8 cellular contexts compared by ENCODE assay signal in genomic region chr16:2905241-2905987, GRCh38. TPM values are rescaled to one million over a fixed set of nuclear protein-coding genes. Genes with fewer than 3 reads are reported as not detected.
DNase-seq lines count a peak whose midpoint lies in the region; ATAC-seq and TF ChIP-seq lines count a peak whose summit lies in the region.

No MANE protein-coding gene starts in this region.

- peak overlapping the region; percentile 91 for H3K4me3 Mint-ChIP-seq in activated T-helper 1 cell treated with anti-CD3 and anti-CD28 coated beads, Interleukin-12 subunit alpha, Interleukin-12 subunit beta, Interleukin-2, Interleukin-4 antibody, amounts not matched to agents 30 ng/mL and 10 ng/mL and 1 ng/mL, durations not matched to agents 14 hours and 24 hours and 36 hours
- peak overlapping the region; percentile 87 to 98 (median 92) for H3K4me3 Mint-ChIP-seq in naive B cell
- H3K4me3 Mint-ChIP-seq in stimulated activated memory B cell treated with anti-CD40 and anti-IgM and Interleukin-4, amounts not matched to agents 10 μg/mL and 1 μg/mL and 100 μg/mL, for 72 hours, result peak overlapping the region; percentile 90

- H3K9me3 Mint-ChIP-seq in activated T-helper 1 cell treated with anti-CD3 and anti-CD28 coated beads, Interleukin-12 subunit alpha, Interleukin-12 subunit beta, Interleukin-2, Interleukin-4 antibody, amounts not matched to agents 30 ng/mL and 10 ng/mL and 1 ng/mL, durations not matched to agents 14 hours and 24 hours and 36 hours, result no peaks in the 10 kb centered on the region
- H3K9me3 Mint-ChIP-seq in naive B cell, result no peaks in the 10 kb centered on the region
- no peaks in the 10 kb centered on the region for H3K9me3 Mint-ChIP-seq in stimulated activated memory B cell treated with anti-CD40 and anti-IgM and Interleukin-4, amounts not matched to agents 10 μg/mL and 1 μg/mL and 100 μg/mL, for 72 hours

- H3K9me3 ChIP-seq in Peyer's patch, result no peaks in the 10 kb centered on the region
- H3K9me3 ChIP-seq in fibroblast of lung (ENCODE audit: control insufficient read depth, insufficient read depth, low read depth, low read length), result no peaks in the 10 kb centered on the region

- intact Hi-C loops in activated T-helper 1 cell treated with anti-CD3 and anti-CD28 coated beads, Interleukin-12 subunit alpha, Interleukin-12 subunit beta, Interleukin-2, Interleukin-4 antibody, amounts not matched to agents 30 ng/mL and 10 ng/mL and 1 ng/mL, durations not matched to agents 14 hours and 24 hours and 36 hours (cut with micrococcal nuclease), result loop anchor here (1.0 to 10.0 kb wide), 9 partner anchors 22 to 391 kb away; partner anchors contain the start of genes ATP6V0C, ELOB, FLYWCH2 and HCFC1R1

- TF ChIP-seq POLR2A in Peyer's patch (IDR thresholded peaks at IDR 0.05), result peak; percentile 97

- ATAC-seq in GM21619 (IDR thresholded peaks at IDR 0.05; ENCODE audit: unreplicated experiment), result peak; percentile 71
- ATAC-seq in naive B cell (ENCODE audit: low read depth in 2 of 2), result peak; percentile 76
- peak; percentile 90 for ATAC-seq in stimulated activated memory B cell treated with anti-CD40 and anti-IgM and Interleukin-4, amounts not matched to agents 10 μg/mL and 1 μg/mL and 100 μg/mL, for 72 hours

- H3K4me1 ChIP-seq in Peyer's patch, result peaks cover 0 to 15% (median 6%) of the 10 kb centered on the region in 4 donors
- peaks cover 6% of the 10 kb centered on the region for H3K4me1 ChIP-seq in fibroblast of lung (ENCODE audit: control insufficient read depth, extremely low read depth, insufficient read depth, low read length)

- no peaks in the 10 kb centered on the region for H3K36me3 Mint-ChIP-seq in activated T-helper 1 cell treated with anti-CD3 and anti-CD28 coated beads, Interleukin-12 subunit alpha, Interleukin-12 subunit beta, Interleukin-2, Interleukin-4 antibody, amounts not matched to agents 30 ng/mL and 10 ng/mL and 1 ng/mL, durations not matched to agents 14 hours and 24 hours and 36 hours (ENCODE audit: low read depth)
- no peaks in the 10 kb centered on the region for H3K36me3 Mint-ChIP-seq in naive B cell
- H3K36me3 Mint-ChIP-seq in stimulated activated memory B cell treated with anti-CD40 and anti-IgM and Interleukin-4, amounts not matched to agents 10 μg/mL and 1 μg/mL and 100 μg/mL, for 72 hours, result no peaks in the 10 kb centered on the region

- H3K36me3 ChIP-seq in Peyer's patch, result no peaks in the 10 kb centered on the region
- no peaks in the 10 kb centered on the region for H3K36me3 ChIP-seq in fibroblast of lung (ENCODE audit: control insufficient read depth, insufficient read depth, low read length)

- H3K27me3 ChIP-seq in Peyer's patch (no peaks in the 10 kb centered on the region), fibroblast of lung (ENCODE audit: control insufficient read depth, insufficient read depth, low read length) (no peaks in the 10 kb centered on the region)

- H3K9ac ChIP-seq in fibroblast of lung (ENCODE audit: insufficient read depth, low read length), result peak overlapping the region; percentile 71

- DNase-seq in DMS153 treated with DMSO at 0.1 percent for 48 hours (lab: John Stamatoyannopoulos, UW; ENCODE audit: unreplicated experiment), result peak; percentile 98
- peak; percentile 96 for DNase-seq in KBM-7
- peak; percentile 97 to 100 (median 99) for DNase-seq in Peyer's patch
- peak; percentile 95 for DNase-seq in activated T-helper 1 cell treated with anti-CD3 and anti-CD28 coated beads, Interleukin-12 subunit alpha, Interleukin-12 subunit beta, Interleukin-2, Interleukin-4 antibody, amounts not matched to agents 30 ng/mL and 10 ng/mL and 1 ng/mL, durations not matched to agents 14 hours and 24 hours and 36 hours (ENCODE audit: low spot score)
- DNase-seq in fibroblast of lung (ENCODE audit: low read depth in 2 of 2), result peak; percentile 99 to 100
- DNase-seq in naive B cell, result peak; percentile 86

- H2AFZ ChIP-seq in fibroblast of lung (ENCODE audit: low read length), result no peak overlapping the region

- peak overlapping the region; percentile 44 for H3K27ac Mint-ChIP-seq in activated T-helper 1 cell treated with anti-CD3 and anti-CD28 coated beads, Interleukin-12 subunit alpha, Interleukin-12 subunit beta, Interleukin-2, Interleukin-4 antibody, amounts not matched to agents 30 ng/mL and 10 ng/mL and 1 ng/mL, durations not matched to agents 14 hours and 24 hours and 36 hours
- H3K27ac Mint-ChIP-seq in naive B cell, result peak overlapping the region in 5 of 6 donors; percentile 83 to 94 (median 89)
- H3K27ac Mint-ChIP-seq in stimulated activated memory B cell treated with anti-CD40 and anti-IgM and Interleukin-4, amounts not matched to agents 10 μg/mL and 1 μg/mL and 100 μg/mL, for 72 hours, result peak overlapping the region; percentile 72

- TF ChIP-seq CTCF in Peyer's patch (IDR thresholded peaks at IDR 0.05) (peak in 2 of 6 experiments; percentile 17 to 18), fibroblast of lung (conservative IDR thresholded peaks at IDR 0.05 in 1 of 2, IDR thresholded peaks at IDR 0.05 in 1 of 2; ENCODE audit: low read depth in 1 of 2, low read length in 2 of 2) (no peak)

- no peaks in the 10 kb centered on the region for H4K20me1 ChIP-seq in fibroblast of lung (ENCODE audit: control insufficient read depth, extremely low read depth, insufficient read depth, low read length)

- H3K4me2 ChIP-seq in fibroblast of lung (ENCODE audit: extremely low read depth, insufficient read depth, low read length), result peak overlapping the region; percentile 96

- peak overlapping the region; percentile 83 to 96 (median 92) for H3K27ac ChIP-seq in Peyer's patch
- peak overlapping the region; percentile 79 for H3K27ac ChIP-seq in fibroblast of lung (ENCODE audit: insufficient read depth, low read length)

- H3K4me3 ChIP-seq in Peyer's patch (peak overlapping the region; percentile 55 to 94 (median 82)), fibroblast of lung (replicated peaks in 1 of 4; ENCODE audit: control extremely low read depth in 1 of 4, insufficient read depth in 1 of 4, low read depth in 3 of 4, low read length in 4 of 4) (peak overlapping the region; percentile 74 to 78 (median 76))

- H3K4me1 Mint-ChIP-seq in activated T-helper 1 cell treated with anti-CD3 and anti-CD28 coated beads, Interleukin-12 subunit alpha, Interleukin-12 subunit beta, Interleukin-2, Interleukin-4 antibody, amounts not matched to agents 30 ng/mL and 10 ng/mL and 1 ng/mL, durations not matched to agents 14 hours and 24 hours and 36 hours (ENCODE audit: low read depth), result peaks cover 17% of the 10 kb centered on the region
- H3K4me1 Mint-ChIP-seq in naive B cell, result peaks cover 24 to 29% (median 29%) of the 10 kb centered on the region in 3 donors
- peaks cover 34% of the 10 kb centered on the region for H3K4me1 Mint-ChIP-seq in stimulated activated memory B cell treated with anti-CD40 and anti-IgM and Interleukin-4, amounts not matched to agents 10 μg/mL and 1 μg/mL and 100 μg/mL, for 72 hours

- in situ Hi-C loops in KBM-7 (cut with MboI; ENCODE audit: low pct_unique_long_range_greater_than_20kb, low sequenced_read_pairs), result no loop called here

- no peaks in the 10 kb centered on the region for H3K79me2 ChIP-seq in fibroblast of lung (ENCODE audit: control insufficient read depth, insufficient read depth, low read length)

- H3K27me3 Mint-ChIP-seq in activated T-helper 1 cell treated with anti-CD3 and anti-CD28 coated beads, Interleukin-12 subunit alpha, Interleukin-12 subunit beta, Interleukin-2, Interleukin-4 antibody, amounts not matched to agents 30 ng/mL and 10 ng/mL and 1 ng/mL, durations not matched to agents 14 hours and 24 hours and 36 hours (ENCODE audit: insufficient read depth), result peaks cover 2% of the 10 kb centered on the region
- H3K27me3 Mint-ChIP-seq in naive B cell, result no peaks in the 10 kb centered on the region
- H3K27me3 Mint-ChIP-seq in stimulated activated memory B cell treated with anti-CD40 and anti-IgM and Interleukin-4, amounts not matched to agents 10 μg/mL and 1 μg/mL and 100 μg/mL, for 72 hours, result no peaks in the 10 kb centered on the region

RNA-seq across cellular contexts. Expression of gene FLYWCH1, which starts 6.3 kb away (rescaled TPM):
- total RNA-seq in Peyer's patch, result 10 to 100 TPM; 30.1 to 67.4 (median 46.8) TPM
- total RNA-seq in activated T-helper 1 cell treated with anti-CD3 and anti-CD28 coated beads, Interleukin-12 subunit alpha, Interleukin-12 subunit beta, Interleukin-2, Interleukin-4 antibody, amounts not matched to agents 30 ng/mL and 10 ng/mL and 1 ng/mL, durations not matched to agents 14 hours and 24 hours and 36 hours, result 61.1 and 65.7 TPM in 2 replicates
- 44.4 and 58.5 TPM in 2 replicates for total RNA-seq in fibroblast of lung
- 12.0 and 16.4 TPM in 2 replicates for polyA plus RNA-seq in fibroblast of lung
- polyA plus RNA-seq in fibroblast of lung (2012), result 18.7 and 24.0 TPM in 2 replicates
- 15.7 and 18.2 TPM in 2 replicates for polyA minus RNA-seq in fibroblast of lung (ENCODE audit: low replicate concordance)
- polyA plus RNA-seq in naive B cell (ENCODE audit: low read depth in 6 of 6), result 10 to 100 TPM in 3 of 6 donors, 1 to 10 TPM in 3; 6.3 to 13.4 (median 9.5) TPM

RNA-seq across cellular contexts. Expression of gene FLYWCH2, which starts 22.4 kb away (rescaled TPM):
- total RNA-seq in Peyer's patch (10 to 100 TPM; 40.8 to 61.3 (median 53.1) TPM), fibroblast of lung (55.2 and 56.8 TPM in 2 replicates)
- 22.9 and 25.4 TPM in 2 replicates for total RNA-seq in activated T-helper 1 cell treated with anti-CD3 and anti-CD28 coated beads, Interleukin-12 subunit alpha, Interleukin-12 subunit beta, Interleukin-2, Interleukin-4 antibody, amounts not matched to agents 30 ng/mL and 10 ng/mL and 1 ng/mL, durations not matched to agents 14 hours and 24 hours and 36 hours
- polyA plus RNA-seq in fibroblast of lung (18.1 and 21.2 TPM in 2 replicates), naive B cell (ENCODE audit: low read depth in 6 of 6) (10 to 100 TPM; 15.6 to 22.6 (median 18.9) TPM)
- 42.6 and 42.8 TPM in 2 replicates for polyA plus RNA-seq in fibroblast of lung (2012)
- 2.7 and 4.8 TPM in 2 replicates for polyA minus RNA-seq in fibroblast of lung (ENCODE audit: low replicate concordance)

RNA-seq across cellular contexts. Expression of gene PRSS22, which starts 47.4 kb away (rescaled TPM):
- 1 to 10 TPM in 3 of 4 donors, not detected in 1; 1.4 to 1.9 (median 1.8) TPM for total RNA-seq in Peyer's patch
- not detected in 2 replicates for total RNA-seq in activated T-helper 1 cell treated with anti-CD3 and anti-CD28 coated beads, Interleukin-12 subunit alpha, Interleukin-12 subunit beta, Interleukin-2, Interleukin-4 antibody, amounts not matched to agents 30 ng/mL and 10 ng/mL and 1 ng/mL, durations not matched to agents 14 hours and 24 hours and 36 hours
- total RNA-seq in fibroblast of lung, result 0.17 TPM in 1 of 2 replicates, not detected in the other
- not detected in 2 replicates for polyA plus RNA-seq in fibroblast of lung
- polyA plus RNA-seq in fibroblast of lung (2012), result 0.13 TPM in 1 of 2 replicates, not detected in the other
- not detected in 2 replicates for polyA minus RNA-seq in fibroblast of lung (ENCODE audit: low replicate concordance)
- not detected for polyA plus RNA-seq in naive B cell (ENCODE audit: low read depth in 6 of 6)

RNA-seq across cellular contexts. Expression of gene KREMEN2, which starts 58.7 kb away (rescaled TPM):
- total RNA-seq in Peyer's patch (1 to 10 TPM in 1 of 4 donors, under 1 TPM in 1, not detected in 2; 0.40 to 1.6 TPM), fibroblast of lung (not detected in 2 replicates)
- 0.10 and 0.18 TPM in 2 replicates for total RNA-seq in activated T-helper 1 cell treated with anti-CD3 and anti-CD28 coated beads, Interleukin-12 subunit alpha, Interleukin-12 subunit beta, Interleukin-2, Interleukin-4 antibody, amounts not matched to agents 30 ng/mL and 10 ng/mL and 1 ng/mL, durations not matched to agents 14 hours and 24 hours and 36 hours
- polyA plus RNA-seq in fibroblast of lung (not detected in 2 replicates), naive B cell (ENCODE audit: low read depth in 6 of 6) (1 to 10 TPM in 3 of 6 donors, under 1 TPM in 2, not detected in 1; 0.25 to 4.4 (median 1.2) TPM)
- polyA plus RNA-seq in fibroblast of lung (2012), result 0.14 TPM in 1 of 2 replicates, not detected in the other
- not detected in 2 replicates for polyA minus RNA-seq in fibroblast of lung (ENCODE audit: low replicate concordance)

Comparison
In these comparisons a context has a peak if more than half of its experiments do, and no peak if none do; other contexts are left out.
1. Peak in every context shown above with its lines: DNase-seq, ATAC-seq, H3K4me3 ChIP-seq and H3K27ac ChIP-seq.